27 cellular contexts compared by ENCODE assay signal in the genomic region with DNA sequence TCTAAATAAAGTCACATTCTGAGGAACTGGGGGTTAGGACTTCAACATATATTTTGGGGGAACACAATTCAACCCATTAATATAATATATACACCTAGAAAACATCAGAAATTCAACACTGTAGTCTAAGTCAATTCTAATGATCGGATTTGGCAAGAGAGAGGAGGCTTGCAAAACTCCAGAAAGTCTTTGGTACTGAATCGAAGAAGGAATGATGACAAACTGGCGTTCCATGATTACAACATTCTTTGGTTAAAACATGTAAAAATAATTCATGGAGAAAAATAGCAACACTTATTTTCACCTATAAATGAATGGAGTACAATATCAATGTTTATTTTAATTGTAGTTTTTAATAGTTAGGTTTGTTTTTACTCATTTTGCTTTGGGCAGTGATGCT.
DNase-seq lines count a peak whose midpoint lies in the region; ATAC-seq and TF ChIP-seq lines count a peak whose summit lies in the region.
"Had no signal": no experiment of that assay in that cellular context is flagged by ENCODE, and none has a peak within 500 bp of the region (broad histone marks: within the 10 kb centered on the region; RNA-seq: fewer than 3 reads in every experiment).

No MANE protein-coding gene starts in this region.

- H3K36me3 ChIP-seq in GM23248 (ENCODE audit: low read depth) (no peaks in the 10 kb centered on the region), ascending aorta (no peaks in the 10 kb centered on the region), subcutaneous abdominal adipose tissue (ENCODE audit: control insufficient read depth in 5 of 5, insufficient read depth in 5 of 5, low read length in 5 of 5) (peaks cover 0 to 9% (median 0%) of the 10 kb centered on the region in 5 donors), SK-N-SH (replicated peaks in 1 of 2; ENCODE audit: control insufficient read depth in 1 of 2, insufficient read depth in 2 of 2, low read length in 1 of 2) (peaks cover 11 to 46% of the 10 kb centered on the region in 2 experiments)
- H3K36me3 ChIP-seq: stomach, tibial nerve had no signal

- WGBS in GM23248 (ENCODE audit: low coverage in 1 of 2, low lambda C conversion rate in 2 of 2, missing lambda C conversion rate in 2 of 2), 2 experiments = 16 to 23% methylated on average over 3 of the region's 3 CpGs
- 95% methylated on average over 3 of the region's 3 CpGs for WGBS in SK-N-SH (ENCODE audit: low lambda C conversion rate)

- H3K4me3 ChIP-seq in GM23248 (no peak overlapping the region), ascending aorta (no peak overlapping the region), fibroblast of pulmonary artery (replicated peaks; ENCODE audit: low read depth, low read length) (no peak overlapping the region), subcutaneous abdominal adipose tissue (ENCODE audit: low read depth in 1 of 5, low read length in 5 of 5) (no peak overlapping the region), SK-N-SH (ENCODE audit: low read depth in 2 of 2, low read length in 1 of 2) (no peak overlapping the region)
- H3K4me3 ChIP-seq: smooth muscle cell, stomach, tibial nerve had no signal

- in situ Hi-C loops in GM23248 (cut with MboI) = no loop called here

- no peak for TF ChIP-seq EP300 in SK-N-SH (IDR thresholded peaks at IDR 0.05; ENCODE audit: borderline replicate concordance in 1 of 2, low read depth in 1 of 2, low read length in 1 of 2)

- no peak for TF ChIP-seq RAD21 in SK-N-SH (IDR thresholded peaks at IDR 0.05; ENCODE audit: low read length)

- H3F3A ChIP-seq in GM23248 (ENCODE audit: insufficient read depth) (peaks cover 45% of the 10 kb centered on the region), SK-N-SH (replicated peaks; ENCODE audit: insufficient read depth) (peaks cover 37% of the 10 kb centered on the region)

- H3K9ac ChIP-seq in GM23248 (no peak overlapping the region), subcutaneous abdominal adipose tissue (ENCODE audit: low read length in 5 of 5) (no peak overlapping the region), SK-N-SH (no peak overlapping the region)

- intact Hi-C loops in ascending aorta (cut with DNase I) = no loop called here

- no peaks in the 10 kb centered on the region for H3K27me3 ChIP-seq in GM23248 (replicated peaks; ENCODE audit: insufficient read depth)
- no peaks in the 10 kb centered on the region for H3K27me3 ChIP-seq in ascending aorta
- H3K27me3 ChIP-seq in subcutaneous abdominal adipose tissue (ENCODE audit: control insufficient read depth in 5 of 5, insufficient read depth in 4 of 5, low read length in 5 of 5) = no peaks in the 10 kb centered on the region
- no peaks in the 10 kb centered on the region for H3K27me3 ChIP-seq in SK-N-SH (ENCODE audit: insufficient read depth)
- H3K27me3 ChIP-seq: stomach, tibial nerve had no signal

- H3K4me2 ChIP-seq in GM23248 (ENCODE audit: unreplicated experiment) (peak overlapping the region; percentile 5), SK-N-SH (no peak overlapping the region)
- H3K4me2 ChIP-seq: smooth muscle cell had no signal

- H4K20me1 ChIP-seq in GM23248 (ENCODE audit: insufficient read depth) = no peaks in the 10 kb centered on the region
- 0 out of 2 replicates have a peak, but pooled peaks cover 9% of the 10 kb centered on the region for H4K20me1 ChIP-seq in SK-N-SH (ENCODE audit: insufficient read depth)

- DNase-seq in GM23248 (peak; percentile 76), ascending aorta (ENCODE audit: low spot score in 2 of 2) (no peak), fibroblast of pulmonary artery (ENCODE audit: low read depth) (peak; percentile 48), SK-N-SH (no peak)
- DNase-seq in activated naive CD4-positive, alpha-beta T cell treated with Interleukin-2 at 50 U/mL for 16 hours = no peak
- DNase-seq: activated CD4-positive, alpha-beta T cell treated with anti-CD3 and anti-CD28 coated beads for 48 hours; activated CD8-positive, alpha-beta memory T cell treated with anti-CD3 and anti-CD28 coated beads for 24 hours; activated effector memory CD4-positive, alpha-beta T cell treated with Interleukin-2 at 50 U/mL for 16 hours; activated naive CD8-positive, alpha-beta T cell treated with anti-CD3 and anti-CD28 coated beads, Interleukin-2, amount 10 ng/mL, durations not matched to agents 7 days and 5 days; Calu3; HFFc6; hypothalamus; immature natural killer cell; Karpas-422; naive thymus-derived CD4-positive, alpha-beta T cell; NK-92 treated with Interleukin-12 subunit alpha and Interleukin-12 subunit beta, amount 100 ng/mL, for 24 hours; nucleus accumbens; SHP77 treated with DMSO at 0.1 percent for 48 hours; stimulated activated CD4-positive, alpha-beta T cell treated with anti-CD3 and anti-CD28 coated beads, Interleukin-1b, Interleukin-23, amount 100 ng/mL, for 48 hours; stomach had no signal

- H3K4me1 ChIP-seq in GM23248 (ENCODE audit: insufficient read depth) = peaks cover 47% of the 10 kb centered on the region
- peaks cover 7 to 52% of the 10 kb centered on the region in 2 donors for H3K4me1 ChIP-seq in ascending aorta
- peaks cover 2 to 37% (median 32%) of the 10 kb centered on the region in 5 donors for H3K4me1 ChIP-seq in subcutaneous abdominal adipose tissue (ENCODE audit: control insufficient read depth in 5 of 5, insufficient read depth in 5 of 5, low read length in 5 of 5)
- H3K4me1 ChIP-seq in SK-N-SH (ENCODE audit: control insufficient read depth in 1 of 2, insufficient read depth in 2 of 2, low read depth in 1 of 2, low read length in 1 of 2) = peaks cover 10 to 47% of the 10 kb centered on the region in 2 experiments

- TF ChIP-seq CTCF in ascending aorta (IDR thresholded peaks at IDR 0.05) (no peak), fibroblast of pulmonary artery (IDR thresholded peaks at IDR 0.05; ENCODE audit: low read length, missing control alignments) (no peak), SK-N-SH (IDR thresholded peaks at IDR 0.05) (no peak)

- H3K27ac ChIP-seq in GM23248 = 0 out of 2 replicates have a peak overlapping the region, but pooled peaks have one; percentile 12
- H3K27ac ChIP-seq in ascending aorta = peak overlapping the region; percentile 27 to 34
- H3K27ac ChIP-seq in subcutaneous abdominal adipose tissue (ENCODE audit: low read depth, low read length) = peak overlapping the region; percentile 43
- no peak overlapping the region for H3K27ac ChIP-seq in SK-N-SH (ENCODE audit: low read depth in 2 of 2, low read length in 1 of 2)
- H3K27ac ChIP-seq: epithelial cell of prostate, HL-60, stomach, VCaP had no signal

- no peaks in the 10 kb centered on the region for H3K9me2 ChIP-seq in GM23248 (ENCODE audit: insufficient read depth)
- H3K9me2 ChIP-seq in SK-N-SH = no peaks in the 10 kb centered on the region

- peaks cover 98% of the 10 kb centered on the region for H3K79me2 ChIP-seq in GM23248 (ENCODE audit: insufficient read depth)
- H3K79me2 ChIP-seq in SK-N-SH (ENCODE audit: insufficient read depth) = peaks cover 100% of the 10 kb centered on the region

- POLR2A ChIA-PET in SK-N-SH (lab: Yijun Ruan, JAX) = no interaction called here

- CTCF ChIA-PET in SK-N-SH (lab: Yijun Ruan, JAX) = no interaction called here

- H3K9me3 ChIP-seq in GM23248 (ENCODE audit: low read depth) (no peaks in the 10 kb centered on the region), ascending aorta (no peaks in the 10 kb centered on the region), subcutaneous abdominal adipose tissue (ENCODE audit: control insufficient read depth in 5 of 5, low read length in 5 of 5) (no peaks in the 10 kb centered on the region), SK-N-SH (no peaks in the 10 kb centered on the region)
- H3K9me3 ChIP-seq: stomach, tibial nerve had no signal

- ATAC-seq in GM21423 (IDR thresholded peaks at IDR 0.05; ENCODE audit: unreplicated experiment) = no peak
- ATAC-seq: naive thymus-derived CD4-positive, alpha-beta T cell had no signal

- H2AFZ ChIP-seq in GM23248 = no peak overlapping the region
- H2AFZ ChIP-seq in SK-N-SH (ENCODE audit: low read depth) = no peak overlapping the region

TF ChIP-seq in SK-N-SH, 30 proteins besides CTCF, POLR2A, EP300 and RAD21:
- no peak for TF ChIP-seq NFIC (IDR thresholded peaks at IDR 0.05; ENCODE audit: borderline replicate concordance)
- TF ChIP-seq SIN3A (IDR thresholded peaks at IDR 0.05; ENCODE audit: borderline replicate concordance, low read depth, low read length) = no peak
- TF ChIP-seq, protein P1, sequence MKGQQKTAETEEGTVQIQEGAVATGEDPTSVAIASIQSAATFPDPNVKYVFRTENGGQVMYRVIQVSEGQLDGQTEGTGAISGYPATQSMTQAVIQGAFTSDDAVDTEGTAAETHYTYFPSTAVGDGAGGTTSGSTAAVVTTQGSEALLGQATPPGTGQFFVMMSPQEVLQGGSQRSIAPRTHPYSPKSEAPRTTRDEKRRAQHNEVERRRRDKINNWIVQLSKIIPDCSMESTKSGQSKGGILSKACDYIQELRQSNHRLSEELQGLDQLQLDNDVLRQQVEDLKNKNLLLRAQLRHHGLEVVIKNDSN (IDR thresholded peaks at IDR 0.05; ENCODE audit: borderline replicate concordance, low read depth) = no peak
- no peak for TF ChIP-seq EZH2phosphoT487 (IDR thresholded peaks at IDR 0.05; ENCODE audit: borderline replicate concordance, low read depth)
- no peak for TF ChIP-seq GABPA (IDR thresholded peaks at IDR 0.05; ENCODE audit: low read depth)
- no peak for TF ChIP-seq CHD2 (IDR thresholded peaks at IDR 0.05; ENCODE audit: low read length, partially characterized antibody)
- TF ChIP-seq SMC3 (IDR thresholded peaks at IDR 0.05; ENCODE audit: low read depth, low read length) = no peak
- TF ChIP-seq YY1 (IDR thresholded peaks at IDR 0.05; ENCODE audit: low read depth) = no peak
- TF ChIP-seq RCOR1 (IDR thresholded peaks at IDR 0.05; ENCODE audit: low read length) = no peak
- TF ChIP-seq GATA2 (CRISPR knock-in tag; IDR thresholded peaks at IDR 0.05) = no peak

Comparison
In these comparisons a context has a peak if more than half of its experiments do, and no peak if none do; other contexts are left out.
1. DNase-seq: peak in GM23248 (single experiment) and fibroblast of pulmonary artery (single experiment); none in ascending aorta (0 of 2), SK-N-SH (single experiment) and activated naive CD4-positive, alpha-beta T cell treated with Interleukin-2 at 50 U/mL for 16 hours (single experiment).
2. H3K27ac ChIP-seq: peak in GM23248 (single experiment), ascending aorta (2 of 2) and subcutaneous abdominal adipose tissue (single experiment); none in SK-N-SH (0 of 2).